ENCODE assay signal across 8 cellular contexts in the genomic region with DNA sequence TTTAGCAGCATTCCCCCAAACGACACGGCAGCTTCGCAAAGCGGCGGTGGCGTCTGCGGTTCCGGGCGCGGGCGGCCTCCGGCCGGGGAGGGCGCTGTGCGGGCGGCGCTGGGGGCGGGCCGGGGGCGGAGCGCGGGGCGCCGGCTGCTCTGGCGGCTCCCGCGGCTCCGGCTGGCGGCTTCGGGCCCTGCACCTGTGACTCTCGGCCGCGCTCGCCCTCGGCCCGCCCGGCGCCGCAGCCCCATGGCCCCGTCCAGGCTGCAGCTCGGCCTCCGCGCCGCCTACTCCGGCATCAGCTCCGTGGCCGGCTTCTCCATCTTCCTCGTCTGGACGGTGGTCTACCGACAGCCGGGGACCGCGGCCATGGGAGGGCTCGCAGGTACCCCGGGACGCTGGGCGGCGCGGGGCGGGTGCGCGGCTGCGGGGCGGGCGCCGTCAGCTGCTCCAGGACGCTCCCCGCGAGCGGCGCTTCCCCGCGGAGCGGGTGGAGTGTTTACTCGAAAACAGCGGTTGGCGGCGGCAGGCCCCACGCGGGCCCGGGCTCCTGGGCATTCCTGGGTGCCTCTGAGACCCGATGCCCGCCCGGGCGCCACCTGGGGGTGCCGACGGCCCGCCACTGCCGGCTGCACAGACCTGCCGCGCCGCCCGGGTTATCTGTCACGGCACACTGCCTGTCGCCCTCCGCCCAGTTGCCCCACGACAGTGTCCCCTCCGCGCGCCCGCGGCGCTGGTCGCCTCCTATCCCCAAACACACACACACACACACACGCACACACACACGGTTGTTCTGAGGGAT.
DNase-seq lines count a peak whose midpoint lies in the region; ATAC-seq and TF ChIP-seq lines count a peak whose summit lies in the region.

A gene (plus strand): TSS at position 177 of the 796 bp plus-strand sequence. CDS start 67 bp downstream, at position 244.

- peaks cover 36% of the 10 kb centered on the region for H3K4me1 ChIP-seq in mucosa of stomach (ENCODE audit: control insufficient read depth, insufficient read depth, low read length)

- peak; percentile 47 for ATAC-seq in GM18870 (IDR thresholded peaks at IDR 0.05; ENCODE audit: unreplicated experiment)
- ATAC-seq in HG03097 (IDR thresholded peaks at IDR 0.05; ENCODE audit: low FRiP score, unreplicated experiment): peak; percentile 50

- no peaks in the 10 kb centered on the region for H3K27me3 ChIP-seq in mucosa of stomach (ENCODE audit: control insufficient read depth, insufficient read depth, low read length)

- peak within 1 kb of the TSS; percentile 77 for H3K9ac ChIP-seq in mucosa of stomach (ENCODE audit: low read length)

- H3K9me3 ChIP-seq in mucosa of stomach (ENCODE audit: control insufficient read depth, low read length): no peaks in the 10 kb centered on the region

- peak; percentile 26 for TF ChIP-seq CTCF in epithelial cell of esophagus (IDR thresholded peaks at IDR 0.05; ENCODE audit: insufficient read depth, low read depth, low read length, missing control alignments)

- no peaks in the 10 kb centered on the region for H3K36me3 ChIP-seq in mucosa of stomach (ENCODE audit: control insufficient read depth, insufficient read depth, low read length)

- H3K4me3 ChIP-seq in epithelial cell of esophagus (ENCODE audit: low read length) (peak within 1 kb of the TSS; percentile 68), mucosa of stomach (ENCODE audit: low read length) (peak within 1 kb of the TSS; percentile 39)

- DNase-seq in AG20443 (ENCODE audit: low spot score): peak; percentile 95
- peak; percentile 26 for DNase-seq in NCI-H748 treated with DMSO at 0.1 percent for 48 hours (lab: John Stamatoyannopoulos, UW)
- DNase-seq in activated T-cell treated with anti-CD3 and anti-CD28 coated beads for 24 hours (ENCODE audit: low read depth): peak; percentile 59
- peak; percentile 75 for DNase-seq in epithelial cell of esophagus (ENCODE audit: low read depth)
- peak; percentile 77 for DNase-seq in stimulated activated CD8-positive, alpha-beta memory T cell treated with anti-CD3 and anti-CD28 coated beads, Interleukin-4, amount 100 ng/mL, for 48 hours

Comparison
In these comparisons a context has a peak if more than half of its experiments do, and no peak if none do; other contexts are left out.
1. Peak in every context shown above with its lines: DNase-seq, ATAC-seq and H3K4me3 ChIP-seq.
2. DNase-seq: peak in every context shown above with its lines; median percentile 95 in AG20443; 77 in stimulated activated CD8-positive, alpha-beta memory T cell treated with anti-CD3 and anti-CD28 coated beads, Interleukin-4, amount 100 ng/mL, for 48 hours; 75 in epithelial cell of esophagus; 59 in activated T-cell treated with anti-CD3 and anti-CD28 coated beads for 24 hours; 26 in NCI-H748 treated with DMSO at 0.1 percent for 48 hours.